In the genomic region with DNA sequence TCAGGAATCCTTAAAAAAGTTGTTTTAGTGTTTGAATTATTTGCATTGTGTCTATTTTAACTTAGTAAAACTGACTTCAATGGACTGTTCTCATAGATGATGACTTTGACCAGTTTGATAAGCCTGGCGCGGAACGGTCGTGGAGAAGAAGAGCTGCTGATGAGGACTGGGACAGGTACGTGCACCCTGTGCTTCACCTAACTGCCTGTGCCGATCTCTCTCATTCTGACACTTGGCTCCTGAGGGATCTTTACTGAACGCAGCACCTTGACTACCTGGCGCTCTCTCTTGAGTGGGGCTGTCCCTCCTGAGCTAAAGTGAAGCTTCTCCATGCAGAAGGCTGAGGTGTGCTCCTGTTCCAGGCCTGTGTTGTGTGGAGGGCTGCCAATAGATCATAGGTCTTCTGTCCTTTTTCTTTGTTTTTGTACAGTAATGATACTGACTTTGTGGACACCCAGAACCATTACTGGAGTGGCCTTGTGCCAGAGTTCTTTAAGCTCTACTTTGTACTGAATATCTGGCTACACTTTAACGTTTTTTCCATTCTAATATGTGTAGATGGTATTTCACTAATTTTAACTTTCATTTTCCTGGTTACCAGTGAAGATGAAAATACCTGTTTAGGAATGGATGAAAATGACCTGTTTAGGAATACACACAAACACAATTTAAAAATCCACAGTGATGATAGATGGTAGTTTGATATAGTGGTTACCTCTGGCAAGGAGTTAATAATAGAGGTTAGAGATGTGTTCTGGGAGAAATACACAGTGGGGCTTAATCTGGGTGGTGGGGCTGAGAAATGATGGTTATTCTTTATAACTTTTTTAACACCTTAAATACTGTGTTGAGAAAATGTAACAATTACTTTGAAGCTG, we compare ENCODE assay signal across 17 cellular contexts. TPM values are rescaled to one million over a fixed set of nuclear protein-coding genes. Genes with fewer than 3 reads are reported as not detected.
DNase-seq lines count a peak whose midpoint lies in the region; ATAC-seq and TF ChIP-seq lines count a peak whose summit lies in the region.
"Had no signal": no experiment of that assay in that cellular context is flagged by ENCODE, and none has a peak within 500 bp of the region (broad histone marks: within the 10 kb centered on the region; RNA-seq: fewer than 3 reads in every experiment).

No MANE protein-coding gene starts in this region.

- H3K9me2 ChIP-seq in PC-3 (replicated peaks; ENCODE audit: low read length): no peaks in the 10 kb centered on the region

- no TSS peak for BruUV-seq in PC-3 (replicated peaks; lab: Mats Ljungman, UMichigan)

- H3K4me1 Mint-ChIP-seq in activated CD4-positive, alpha-beta T cell treated with anti-CD3 and anti-CD28 coated beads, Interleukin-2, amount 10 ng/mL, durations not matched to agents 24 days and 14 days: peaks cover 46% of the 10 kb centered on the region
- H3K4me1 Mint-ChIP-seq in chondrocyte (ENCODE audit: low read depth) (peaks cover 71% of the 10 kb centered on the region), nephron progenitor cell (no peaks in the 10 kb centered on the region)

- ATAC-seq in PC-3: peak; percentile 14
- no peak for ATAC-seq in HG03457 (IDR thresholded peaks at IDR 0.05; ENCODE audit: unreplicated experiment)

- POLR2A ChIA-PET in PC-3 (lab: Charles Lee; ENCODE audit: unreplicated experiment) (no interaction called here), HEK293T (lab: Yijun Ruan, JAX) (interaction anchor here (1.4 kb wide), 1 partner anchor 21 kb away, joined by 5 read pairs; the partner anchor contains the start of gene RBM33)

- peaks cover 20% of the 10 kb centered on the region for H3K4me1 ChIP-seq in PC-3 (ENCODE audit: insufficient read depth, low read length)
- H3K4me1 ChIP-seq: Caco-2, HAP-1 had no signal

- no peaks in the 10 kb centered on the region for H3K27me3 Mint-ChIP-seq in activated CD4-positive, alpha-beta T cell treated with anti-CD3 and anti-CD28 coated beads, Interleukin-2, amount 10 ng/mL, durations not matched to agents 24 days and 14 days
- H3K27me3 Mint-ChIP-seq in chondrocyte (ENCODE audit: low read depth) (no peaks in the 10 kb centered on the region), nephron progenitor cell (ENCODE audit: low read depth, poor library complexity) (no peaks in the 10 kb centered on the region)

- CTCF ChIA-PET in PC-3 (lab: Charles Lee) (interaction anchor here (0.6 kb wide), 1 partner anchor 971 kb away, joined by 4 read pairs; no protein-coding TSS in a partner anchor), HEK293T (lab: Yijun Ruan, JAX) (interaction anchor here (0.6 kb wide), 1 partner anchor 158 kb away, joined by 4 read pairs; no protein-coding TSS in a partner anchor)

- H3K79me2 ChIP-seq in PC-3 (ENCODE audit: low read length): peaks cover 98% of the 10 kb centered on the region

- H3K9me3 Mint-ChIP-seq in activated CD4-positive, alpha-beta T cell treated with anti-CD3 and anti-CD28 coated beads, Interleukin-2, amount 10 ng/mL, durations not matched to agents 24 days and 14 days: peaks cover 1% of the 10 kb centered on the region
- H3K9me3 Mint-ChIP-seq in chondrocyte (ENCODE audit: low read depth) (peaks cover 4% of the 10 kb centered on the region), nephron progenitor cell (peaks cover 17% of the 10 kb centered on the region)

- peak overlapping the region; percentile 15 for H3K4me2 ChIP-seq in PC-3 (ENCODE audit: low read length)

- H3K4me3 Mint-ChIP-seq in activated CD4-positive, alpha-beta T cell treated with anti-CD3 and anti-CD28 coated beads, Interleukin-2, amount 10 ng/mL, durations not matched to agents 24 days and 14 days: no peak overlapping the region
- no peak overlapping the region for H3K4me3 Mint-ChIP-seq in chondrocyte (ENCODE audit: unreplicated experiment)
- no peak overlapping the region for H3K4me3 Mint-ChIP-seq in nephron progenitor cell

- TF ChIP-seq CTCF in PC-3 (conservative IDR thresholded peaks at IDR 0.05; ENCODE audit: low read depth, low read length) (no peak), chondrocyte (IDR thresholded peaks at IDR 0.05) (no peak), nephron progenitor cell (IDR thresholded peaks at IDR 0.05) (no peak)

- H2AFZ ChIP-seq in PC-3 (ENCODE audit: low read length): no peak overlapping the region

- peak overlapping the region; percentile 30 for H3K27ac Mint-ChIP-seq in activated CD4-positive, alpha-beta T cell treated with anti-CD3 and anti-CD28 coated beads, Interleukin-2, amount 10 ng/mL, durations not matched to agents 24 days and 14 days
- H3K27ac Mint-ChIP-seq in chondrocyte (ENCODE audit: unreplicated experiment) (peak overlapping the region; percentile 97), nephron progenitor cell (peak overlapping the region; percentile 14)

- H3K27me3 ChIP-seq in PC-3 (ENCODE audit: low read length): no peaks in the 10 kb centered on the region
- H3K27me3 ChIP-seq: MG63, suprapubic skin had no signal

- no peaks in the 10 kb centered on the region for H3F3A ChIP-seq in PC-3 (ENCODE audit: low read length, unreplicated experiment)

- H4K20me1 ChIP-seq in PC-3 (ENCODE audit: low read length): peaks cover 71% of the 10 kb centered on the region

- H3K4me3 ChIP-seq in PC-3 (ENCODE audit: low read length): no peak overlapping the region
- H3K4me3 ChIP-seq: HAP-1, MG63, suprapubic skin had no signal

- DNase-seq in activated CD4-positive, alpha-beta T cell treated with anti-CD3 and anti-CD28 coated beads, Interleukin-2, amount 10 ng/mL, durations not matched to agents 24 days and 14 days: peak; percentile 46
- DNase-seq in activated CD4-positive, alpha-beta T cell treated with anti-CD3 and anti-CD28 coated beads, Interleukin-2, amount 50 U/mL, for 1 hour: no peak
- DNase-seq in PC-3: no peak
- DNase-seq in chondrocyte (ENCODE audit: low spot score): no peak
- no peak for DNase-seq in nephron progenitor cell
- no peak for DNase-seq in NCI-H446 (lab: John Stamatoyannopoulos, UW)
- no peak for DNase-seq in HEK293T (ENCODE audit: extremely low spot score)
- DNase-seq: 8988T; activated CD4-positive, CD25-positive, alpha-beta regulatory T cell treated with anti-CD3 and anti-CD28 coated beads, Interleukin-2, amount 50 U/mL, for 72 hours; activated naive CD4-positive, alpha-beta T cell treated with Interleukin-2 at 50 U/mL for 16 hours; Caco-2; head of caudate nucleus; left cardiac atrium had no signal

- H3K36me3 ChIP-seq in PC-3 (ENCODE audit: low read depth, low read length): peaks cover 6% of the 10 kb centered on the region; the same call in 1 of the 2 replicates
- H3K36me3 ChIP-seq: suprapubic skin had no signal

- intact Hi-C loops in activated CD4-positive, alpha-beta T cell treated with anti-CD3 and anti-CD28 coated beads, Interleukin-2, amount 10 ng/mL, durations not matched to agents 24 days and 14 days (cut with micrococcal nuclease): no loop called here
- intact Hi-C loops in PC-3 (cut with micrococcal nuclease): loop anchor here (5.0 kb wide), 1 partner anchor 37 kb away; no protein-coding TSS in a partner anchor

- H3K9ac ChIP-seq in PC-3 (ENCODE audit: low read length): no peak overlapping the region

- peaks cover 26% of the 10 kb centered on the region for H3K36me3 Mint-ChIP-seq in activated CD4-positive, alpha-beta T cell treated with anti-CD3 and anti-CD28 coated beads, Interleukin-2, amount 10 ng/mL, durations not matched to agents 24 days and 14 days (ENCODE audit: low read depth)
- no peaks in the 10 kb centered on the region for H3K36me3 Mint-ChIP-seq in chondrocyte (ENCODE audit: low read depth)
- H3K36me3 Mint-ChIP-seq in nephron progenitor cell (ENCODE audit: low read depth): peaks cover 48% of the 10 kb centered on the region

- no peaks in the 10 kb centered on the region for H3K9me3 ChIP-seq in PC-3 (ENCODE audit: low read length)
- H3K9me3 ChIP-seq: Caco-2, HAP-1, MG63 had no signal

- H3K27ac ChIP-seq in PC-3 (ENCODE audit: low read length): peak overlapping the region; percentile 54
- H3K27ac ChIP-seq: suprapubic skin had no signal

TF ChIP-seq in HEK293T, 16 proteins besides CTCF, POLR2A, EP300 and RAD21:
- TF ChIP-seq CTBP1 (IDR thresholded peaks at IDR 0.05; ENCODE audit: borderline replicate concordance) (no peak), FOXK2 (IDR thresholded peaks at IDR 0.05) (no peak), HDGF (IDR thresholded peaks at IDR 0.05; ENCODE audit: borderline replicate concordance) (no peak), PKNOX1 (IDR thresholded peaks at IDR 0.05) (no peak), SP1 (IDR thresholded peaks at IDR 0.05) (no peak), BHLHE40 (IDR thresholded peaks at IDR 0.05; ENCODE audit: borderline replicate concordance) (no peak), LEF1 (IDR thresholded peaks at IDR 0.05; ENCODE audit: borderline replicate concordance) (no peak), NFRKB (IDR thresholded peaks at IDR 0.05) (no peak), FOXM1 (IDR thresholded peaks at IDR 0.05; ENCODE audit: borderline replicate concordance) (no peak)

RNA-seq across cellular contexts. Expression of gene RBM33, which starts 20.9 kb away (rescaled TPM):
- 77.2 and 79.5 TPM in 2 replicates for total RNA-seq in activated CD4-positive, alpha-beta T cell treated with anti-CD3 and anti-CD28 coated beads, Interleukin-2, amount 10 ng/mL, durations not matched to agents 24 days and 14 days
- total RNA-seq in PC-3 (2014; rRNA removed) (25.3 and 31.2 TPM in 2 replicates), chondrocyte (43.8 to 45.7 TPM (median 44.2 TPM) in 3 replicates)

Comparison
In these comparisons a context has a peak if more than half of its experiments do, and no peak if none do; other contexts are left out.
1. H3K27ac Mint-ChIP-seq: peak in every context shown above with its lines; median percentile 97 in chondrocyte; 30 in activated CD4-positive, alpha-beta T cell treated with anti-CD3 and anti-CD28 coated beads, Interleukin-2, amount 10 ng/mL, durations not matched to agents 24 days and 14 days; 14 in nephron progenitor cell.